13 cellular contexts compared by ENCODE assay signal in genomic region chr2:88591684-88592083, GRCh38.
"Had no signal": no experiment of that assay in that cellular context is flagged by ENCODE, and none has a peak within 500 bp of the region (broad histone marks: within the 10 kb centered on the region; RNA-seq: fewer than 3 reads in every experiment).

No MANE protein-coding gene starts in this region.

- DNase-seq: activated CD8-positive, alpha-beta memory T cell treated with anti-CD3 and anti-CD28 coated beads for 24 hours; activated naive CD4-positive, alpha-beta T cell; activated naive CD8-positive, alpha-beta T cell treated with anti-CD3 and anti-CD28 coated beads, Interleukin-2, amount 10 ng/mL, durations not matched to agents 7 days and 5 days; spleen had no signal

- H3K4me1 Mint-ChIP-seq: activated naive CD8-positive, alpha-beta T cell treated with anti-CD3 and anti-CD28 coated beads, Interleukin-2, amount 10 ng/mL, durations not matched to agents 7 days and 5 days had no signal

- H3K36me3 ChIP-seq: uterus had no signal

- H3K4me3 ChIP-seq: breast epithelium, heart right ventricle, neural progenitor cell, pancreas, spleen, tibial nerve, uterus had no signal

- H3K4me2 ChIP-seq: neural progenitor cell had no signal

- H3K4me1 ChIP-seq: breast epithelium, uterus had no signal

- H3K4me3 Mint-ChIP-seq: activated naive CD8-positive, alpha-beta T cell treated with anti-CD3 and anti-CD28 coated beads, Interleukin-2, amount 10 ng/mL, durations not matched to agents 7 days and 5 days; activated T-helper 1 cell treated with anti-CD3 and anti-CD28 coated beads, Interleukin-12 subunit alpha, Interleukin-12 subunit beta, Interleukin-2, Interleukin-4 antibody, amounts not matched to agents 30 ng/mL and 10 ng/mL and 1 ng/mL, durations not matched to agents 14 hours and 24 hours and 36 hours; effector memory CD8-positive, alpha-beta T cell; neural progenitor cell; T-helper 17 cell had no signal

- H2AFZ ChIP-seq: neural progenitor cell had no signal

- H3K27ac ChIP-seq: breast epithelium, neural progenitor cell, spleen, uterus had no signal

- H3K9me3 Mint-ChIP-seq: activated naive CD8-positive, alpha-beta T cell treated with anti-CD3 and anti-CD28 coated beads, Interleukin-2, amount 10 ng/mL, durations not matched to agents 7 days and 5 days; activated T-helper 1 cell treated with anti-CD3 and anti-CD28 coated beads, Interleukin-12 subunit alpha, Interleukin-12 subunit beta, Interleukin-2, Interleukin-4 antibody, amounts not matched to agents 30 ng/mL and 10 ng/mL and 1 ng/mL, durations not matched to agents 14 hours and 24 hours and 36 hours; effector memory CD8-positive, alpha-beta T cell; neural progenitor cell had no signal

- H3K9me3 ChIP-seq: breast epithelium, pancreas, spleen, tibial nerve, uterus had no signal

- H3K9ac ChIP-seq: neural progenitor cell had no signal

- H3K27ac Mint-ChIP-seq: activated naive CD8-positive, alpha-beta T cell treated with anti-CD3 and anti-CD28 coated beads, Interleukin-2, amount 10 ng/mL, durations not matched to agents 7 days and 5 days; activated T-helper 1 cell treated with anti-CD3 and anti-CD28 coated beads, Interleukin-12 subunit alpha, Interleukin-12 subunit beta, Interleukin-2, Interleukin-4 antibody, amounts not matched to agents 30 ng/mL and 10 ng/mL and 1 ng/mL, durations not matched to agents 14 hours and 24 hours and 36 hours; neural progenitor cell had no signal

- H3K27me3 Mint-ChIP-seq: activated naive CD8-positive, alpha-beta T cell treated with anti-CD3 and anti-CD28 coated beads, Interleukin-2, amount 10 ng/mL, durations not matched to agents 7 days and 5 days; effector memory CD8-positive, alpha-beta T cell; T-helper 17 cell had no signal

- H3K27me3 ChIP-seq: breast epithelium, heart right ventricle, neural progenitor cell, pancreas, spleen, tibial nerve, uterus had no signal
